14 cellular contexts compared by ENCODE assay signal in the genomic region with DNA sequence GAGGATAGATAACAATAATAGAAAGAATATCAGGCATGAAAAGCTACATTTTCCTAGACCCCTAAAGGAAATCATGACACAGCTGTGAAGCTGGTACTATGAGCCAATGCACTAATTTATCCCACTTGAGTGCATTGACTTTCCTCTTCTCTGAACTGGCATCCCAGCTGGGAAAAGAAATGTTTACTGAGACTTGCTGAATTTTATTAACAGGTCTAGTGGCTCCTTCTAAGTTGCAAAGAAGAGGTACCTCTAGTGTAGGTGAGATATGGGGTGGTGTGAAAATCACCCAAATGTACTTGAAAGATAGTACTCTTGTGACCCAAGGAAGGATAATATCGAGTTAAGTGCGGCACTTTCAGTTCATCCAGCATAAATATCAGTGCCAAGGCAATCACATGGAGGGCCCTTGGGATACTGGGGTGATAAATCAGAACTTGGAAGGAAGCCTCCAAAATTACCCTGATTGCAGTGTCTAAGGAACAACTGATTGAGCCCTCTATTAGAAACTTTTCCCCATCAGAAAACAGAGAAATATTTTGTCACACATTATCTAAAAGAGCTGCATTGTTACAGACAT.
DNase-seq lines count a peak whose midpoint lies in the region; ATAC-seq and TF ChIP-seq lines count a peak whose summit lies in the region.
"Had no signal": no experiment of that assay in that cellular context is flagged by ENCODE, and none has a peak within 500 bp of the region (broad histone marks: within the 10 kb centered on the region; RNA-seq: fewer than 3 reads in every experiment).

No MANE protein-coding gene starts in this region.

- in situ Hi-C loops in transverse colon (cut with MboI; ENCODE audit: low pct_ligation_motif_present in 1 of 4, low pct_unique_long_range_greater_than_20kb in 1 of 4, low sequenced_read_pairs in 3 of 4), result no loop called here

- TF ChIP-seq CTCF in left lung (IDR thresholded peaks at IDR 0.05) (no peak), transverse colon (IDR thresholded peaks at IDR 0.05) (no peak)

- H3K9me3 ChIP-seq in left lung, result no peaks in the 10 kb centered on the region
- H3K9me3 ChIP-seq in transverse colon, result no peaks in the 10 kb centered on the region

- peak; percentile 36 for ATAC-seq in left lung
- ATAC-seq in HG03571 (IDR thresholded peaks at IDR 0.05; ENCODE audit: unreplicated experiment), result no peak

- 79% methylated on average over 2 of the region's 2 CpGs; no CpG with 5 or more reads in 1 of the 2 donors for WGBS in transverse colon (ENCODE audit: low coverage in 1 of 2), 2 donors

- intact Hi-C loops in left lung (cut with DNase I), result no loop called here
- intact Hi-C loops in transverse colon (cut with DNase I; ENCODE audit: low total_unique reads), result no loop called here

- no peak for TF ChIP-seq POLR2A in transverse colon (IDR thresholded peaks at IDR 0.05)

- H3K27ac ChIP-seq in left lung (no peak overlapping the region), transverse colon (no peak overlapping the region)
- H3K27ac ChIP-seq: HL-60 had no signal

- no peaks in the 10 kb centered on the region for H3K27me3 ChIP-seq in left lung
- H3K27me3 ChIP-seq in transverse colon, result no peaks in the 10 kb centered on the region

- no peaks in the 10 kb centered on the region for H3K36me3 ChIP-seq in left lung
- H3K36me3 ChIP-seq in transverse colon, result no peaks in the 10 kb centered on the region

- H3K4me1 ChIP-seq in left lung (no peaks in the 10 kb centered on the region), transverse colon (no peaks in the 10 kb centered on the region)

- DNase-seq in NCI-H1092 (lab: John Stamatoyannopoulos, UW) (peak; percentile 20), NCI-H69 (lab: John Stamatoyannopoulos, UW) (peak; percentile 49), left lung (no peak), pons (ENCODE audit: low spot score) (peak; percentile 51), transverse colon (no peak), HK-2 (ENCODE audit: unreplicated experiment) (no peak), NOMO-1 (lab: John Stamatoyannopoulos, UW; ENCODE audit: unreplicated experiment in 2 of 2) (no peak)
- DNase-seq: CD4-positive, alpha-beta memory T cell; H9; NCI-H1436; NCI-H2029 treated with DMSO at 0.1 percent for 48 hours; NCI-H2227 treated with DMSO at 0.1 percent for 48 hours had no signal

- no peak for TF ChIP-seq EP300 in transverse colon (IDR thresholded peaks at IDR 0.05; ENCODE audit: low read depth)

- no peak overlapping the region for H3K4me3 ChIP-seq in left lung
- H3K4me3 ChIP-seq in transverse colon, result no peak overlapping the region

Comparison
In these comparisons a context has a peak if more than half of its experiments do, and no peak if none do; other contexts are left out.
1. DNase-seq: peak in NCI-H1092 (single experiment), NCI-H69 (single experiment) and pons (single experiment); none in left lung (0 of 2), transverse colon (single experiment), HK-2 (single experiment) and NOMO-1 (0 of 2).